ENCODE assay signal across 7 cellular contexts in the genomic region with DNA sequence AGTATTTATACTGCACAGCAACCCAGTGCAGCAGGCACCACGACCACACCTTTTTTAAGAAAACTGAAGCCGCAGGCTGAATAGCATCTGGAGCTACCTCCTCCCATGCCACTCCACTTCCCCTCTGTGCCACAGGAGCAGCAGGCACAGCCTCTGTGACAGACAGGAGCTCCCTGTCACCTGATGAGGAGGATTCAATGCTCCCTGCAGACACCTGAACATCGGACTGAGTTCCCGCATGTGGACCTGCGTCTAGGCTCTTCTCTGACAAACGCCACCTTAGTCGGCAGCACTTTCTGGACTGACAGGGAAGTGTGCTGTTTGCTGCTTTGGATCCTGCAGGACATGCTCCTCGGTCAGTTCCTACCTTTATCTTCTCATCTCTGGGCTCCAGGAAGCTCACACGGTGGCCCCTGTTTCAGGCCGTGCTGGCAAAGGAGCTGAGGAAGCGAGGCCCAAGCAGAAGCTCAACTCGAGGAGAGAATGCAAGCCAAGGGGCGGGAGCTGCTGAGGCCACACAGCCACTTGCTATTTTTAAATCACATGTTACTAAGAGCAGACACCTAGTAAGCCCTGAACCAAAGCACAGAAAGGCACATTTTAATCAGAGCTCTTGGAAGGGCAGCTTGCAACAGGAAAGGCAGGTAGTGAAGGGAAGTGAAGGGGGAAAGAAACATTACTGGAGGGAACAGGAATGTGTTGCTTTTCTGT. TPM values are rescaled to one million over a fixed set of nuclear protein-coding genes. Genes with fewer than 3 reads are reported as not detected.
DNase-seq lines count a peak whose midpoint lies in the region; ATAC-seq and TF ChIP-seq lines count a peak whose summit lies in the region.

No MANE protein-coding gene starts in this region.

- H4K20me1 ChIP-seq in OCI-LY1 (ENCODE audit: insufficient read depth, low read length): no peaks in the 10 kb centered on the region

- H3F3A ChIP-seq in OCI-LY1 (ENCODE audit: insufficient read depth, low read length): peaks cover 7% of the 10 kb centered on the region; the same call in 1 of the 2 replicates

- H3K4me3 Mint-ChIP-seq in HFFc6: no peak overlapping the region

- ATAC-seq in GM18517 (IDR thresholded peaks at IDR 0.05; ENCODE audit: unreplicated experiment) (peak; percentile 44), GM21529 (IDR thresholded peaks at IDR 0.05; ENCODE audit: unreplicated experiment) (peak; percentile 44), mucosa of descending colon (peak; percentile 33), left lung (no peak)

- 0 out of 2 replicates have a peak, but pooled peaks cover 11% of the 10 kb centered on the region for H3K79me2 ChIP-seq in OCI-LY1 (ENCODE audit: insufficient read depth, low read length)

- H3K36me3 ChIP-seq in OCI-LY1 (ENCODE audit: insufficient read depth, low read length) (peaks cover 80% of the 10 kb centered on the region), mucosa of descending colon (ENCODE audit: low read depth) (peaks cover 6% of the 10 kb centered on the region), left lung (peaks cover 0 to 62% of the 10 kb centered on the region in 2 donors)

- no peak overlapping the region for H3K27ac Mint-ChIP-seq in HFFc6

- peak overlapping the region; percentile 56 for H3K9ac ChIP-seq in OCI-LY1 (ENCODE audit: low read length)

- no peak for TF ChIP-seq CTCF in OCI-LY1 (IDR thresholded peaks at IDR 0.05; ENCODE audit: low read length)
- no peak for TF ChIP-seq CTCF in mucosa of descending colon (IDR thresholded peaks at IDR 0.05)
- TF ChIP-seq CTCF in HFFc6 (IDR thresholded peaks at IDR 0.05): no peak
- TF ChIP-seq CTCF in left lung (IDR thresholded peaks at IDR 0.05): no peak

- H3K9me3 ChIP-seq in OCI-LY1 (ENCODE audit: low read length) (no peaks in the 10 kb centered on the region), mucosa of descending colon (no peaks in the 10 kb centered on the region), left lung (no peaks in the 10 kb centered on the region)

- H3K27me3 ChIP-seq in OCI-LY1 (ENCODE audit: insufficient read depth, low read length) (no peaks in the 10 kb centered on the region), left lung (no peaks in the 10 kb centered on the region)

- DNase-seq in mucosa of descending colon (no peak), HFFc6 (no peak), NCI-H748 (lab: John Stamatoyannopoulos, UW; ENCODE audit: unreplicated experiment) (no peak), left lung (no peak)

- intact Hi-C loops in mucosa of descending colon (cut with DNase I, micrococcal nuclease) (no loop called here), left lung (cut with DNase I) (no loop called here)

- no peaks in the 10 kb centered on the region for H3K9me2 ChIP-seq in OCI-LY1 (ENCODE audit: low read depth, low read length)

- no peaks in the 10 kb centered on the region for H3K9me3 Mint-ChIP-seq in HFFc6

- peak overlapping the region; percentile 32 for H3K4me3 ChIP-seq in OCI-LY1 (ENCODE audit: low read depth, low read length, poor library complexity, severe bottlenecking)
- no peak overlapping the region for H3K4me3 ChIP-seq in mucosa of descending colon
- no peak overlapping the region for H3K4me3 ChIP-seq in left lung

- H3K36me3 Mint-ChIP-seq in HFFc6 (ENCODE audit: low read depth): peaks cover 14% of the 10 kb centered on the region

- peaks cover 11% of the 10 kb centered on the region; the same call in 1 of the 2 replicates for H3K4me1 Mint-ChIP-seq in HFFc6 (ENCODE audit: low read depth)

- no peaks in the 10 kb centered on the region for H3K27me3 Mint-ChIP-seq in HFFc6 (ENCODE audit: insufficient read depth)

- peak overlapping the region; percentile 92 for H3K27ac ChIP-seq in OCI-LY1 (ENCODE audit: low read depth, low read length, poor library complexity, severe bottlenecking)
- H3K27ac ChIP-seq in left lung: no peak overlapping the region

- H3K4me1 ChIP-seq in OCI-LY1 (ENCODE audit: insufficient read depth, low read length, severe bottlenecking) (peaks cover 100% of the 10 kb centered on the region), mucosa of descending colon (ENCODE audit: low read depth) (peaks cover 7% of the 10 kb centered on the region), left lung (no peaks in the 10 kb centered on the region)

- H2AFZ ChIP-seq in OCI-LY1 (ENCODE audit: low read length): no peak overlapping the region

- H3K4me2 ChIP-seq in OCI-LY1 (ENCODE audit: low read length): peak overlapping the region; percentile 56

RNA-seq across cellular contexts. Expression of gene VOPP1, which starts 56.6 kb away (rescaled TPM):
- total RNA-seq in mucosa of descending colon: 10 to 100 TPM; 57.8 to 83.5 (median 75.2) TPM
- 100 to 1,000 TPM; 103 to 135 (median 122) TPM for total RNA-seq in HFFc6 (2021; fragmentation: NEBNext Ultra II Directional; extraction: Animal tissue kit (Norgen Biotek cat#: 25700))
- total RNA-seq in left lung: 10 to 100 TPM; 49.3 to 68.5 TPM
